2 cellular contexts compared by ENCODE assay signal in the genomic region with DNA sequence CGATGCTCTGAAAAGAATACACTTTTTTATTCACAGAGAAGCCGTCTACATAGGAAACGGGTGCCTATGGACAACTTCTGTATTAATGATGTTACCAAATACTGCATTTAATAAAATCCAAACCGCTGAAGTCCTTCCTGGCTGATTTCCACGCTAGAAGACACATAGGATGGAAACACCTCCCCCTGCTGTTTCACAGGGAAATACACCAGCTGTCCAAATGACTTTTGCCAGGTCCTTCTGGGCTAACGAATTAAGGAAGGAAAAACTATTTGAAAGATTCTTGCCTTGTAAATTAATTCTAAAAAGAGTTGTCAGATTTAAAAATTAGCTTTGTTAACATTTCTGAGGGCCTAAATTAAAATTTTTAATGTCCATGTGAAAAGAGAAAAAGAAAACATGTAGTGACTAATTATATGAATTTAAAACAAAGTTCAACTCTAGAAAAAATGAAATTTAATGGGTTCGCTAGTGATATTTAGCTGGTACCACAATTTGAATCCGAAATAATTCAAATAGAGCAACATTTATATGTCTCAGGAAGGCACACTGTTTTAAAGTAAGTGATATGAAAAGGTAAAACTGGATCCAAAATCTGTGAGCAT.
A peak's percentile ranks its signal among the peaks of the same experiment; 100 is the strongest.
TF ChIP-seq lines count a peak whose summit lies in the region.

No MANE protein-coding gene starts in this region.

TF ChIP-seq in A549, 52 proteins besides CTCF, POLR2A, EP300 and RAD21 (continued from another document):
- TF ChIP-seq, protein P1, sequence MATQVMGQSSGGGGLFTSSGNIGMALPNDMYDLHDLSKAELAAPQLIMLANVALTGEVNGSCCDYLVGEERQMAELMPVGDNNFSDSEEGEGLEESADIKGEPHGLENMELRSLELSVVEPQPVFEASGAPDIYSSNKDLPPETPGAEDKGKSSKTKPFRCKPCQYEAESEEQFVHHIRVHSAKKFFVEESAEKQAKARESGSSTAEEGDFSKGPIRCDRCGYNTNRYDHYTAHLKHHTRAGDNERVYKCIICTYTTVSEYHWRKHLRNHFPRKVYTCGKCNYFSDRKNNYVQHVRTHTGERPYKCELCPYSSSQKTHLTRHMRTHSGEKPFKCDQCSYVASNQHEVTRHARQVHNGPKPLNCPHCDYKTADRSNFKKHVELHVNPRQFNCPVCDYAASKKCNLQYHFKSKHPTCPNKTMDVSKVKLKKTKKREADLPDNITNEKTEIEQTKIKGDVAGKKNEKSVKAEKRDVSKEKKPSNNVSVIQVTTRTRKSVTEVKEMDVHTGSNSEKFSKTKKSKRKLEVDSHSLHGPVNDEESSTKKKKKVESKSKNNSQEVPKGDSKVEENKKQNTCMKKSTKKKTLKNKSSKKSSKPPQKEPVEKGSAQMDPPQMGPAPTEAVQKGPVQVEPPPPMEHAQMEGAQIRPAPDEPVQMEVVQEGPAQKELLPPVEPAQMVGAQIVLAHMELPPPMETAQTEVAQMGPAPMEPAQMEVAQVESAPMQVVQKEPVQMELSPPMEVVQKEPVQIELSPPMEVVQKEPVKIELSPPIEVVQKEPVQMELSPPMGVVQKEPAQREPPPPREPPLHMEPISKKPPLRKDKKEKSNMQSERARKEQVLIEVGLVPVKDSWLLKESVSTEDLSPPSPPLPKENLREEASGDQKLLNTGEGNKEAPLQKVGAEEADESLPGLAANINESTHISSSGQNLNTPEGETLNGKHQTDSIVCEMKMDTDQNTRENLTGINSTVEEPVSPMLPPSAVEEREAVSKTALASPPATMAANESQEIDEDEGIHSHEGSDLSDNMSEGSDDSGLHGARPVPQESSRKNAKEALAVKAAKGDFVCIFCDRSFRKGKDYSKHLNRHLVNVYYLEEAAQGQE (IDR thresholded peaks at IDR 0.05) = no peak
- no peak for TF ChIP-seq HEYL (CRISPR knock-in tag; IDR thresholded peaks at IDR 0.05)

TF ChIP-seq in K562, 482 proteins besides CTCF, POLR2A, EP300 and RAD21 (continued from another document and continues in another):
- no peak for TF ChIP-seq ZBTB34 (CRISPR knock-in tag; IDR thresholded peaks at IDR 0.05)
- 0 out of 4 replicates have a peak, but pooled peaks of 1 of the 2 experiments have one; percentile 7 for TF ChIP-seq MLLT1 (IDR thresholded peaks at IDR 0.05)
- no peak for TF ChIP-seq U2AF2 (optimal IDR thresholded peaks at IDR 0.05; ENCODE audit: low read depth, low read length)
- no peak for TF ChIP-seq BRD4 (IDR thresholded peaks at IDR 0.05)
- 0 out of 2 replicates have a peak, but pooled peaks have one; percentile 32 for TF ChIP-seq HEY1 (CRISPR knock-in tag; IDR thresholded peaks at IDR 0.05; ENCODE audit: borderline replicate concordance)
- TF ChIP-seq DDX20 (tag; IDR thresholded peaks at IDR 0.05; ENCODE audit: low read depth) = no peak
- TF ChIP-seq PTRF (tag; IDR thresholded peaks at IDR 0.05) = no peak
- TF ChIP-seq KDM2B (CRISPR knock-in tag; IDR thresholded peaks at IDR 0.05) = no peak
- peak in 1 of 2 experiments; percentile 40; a peak in 1 of 4 replicates for TF ChIP-seq MNT (conservative IDR thresholded peaks at IDR 0.05)
- TF ChIP-seq ELK1 (CRISPR knock-in tag; IDR thresholded peaks at IDR 0.05) = no peak
- TF ChIP-seq, protein P2, sequence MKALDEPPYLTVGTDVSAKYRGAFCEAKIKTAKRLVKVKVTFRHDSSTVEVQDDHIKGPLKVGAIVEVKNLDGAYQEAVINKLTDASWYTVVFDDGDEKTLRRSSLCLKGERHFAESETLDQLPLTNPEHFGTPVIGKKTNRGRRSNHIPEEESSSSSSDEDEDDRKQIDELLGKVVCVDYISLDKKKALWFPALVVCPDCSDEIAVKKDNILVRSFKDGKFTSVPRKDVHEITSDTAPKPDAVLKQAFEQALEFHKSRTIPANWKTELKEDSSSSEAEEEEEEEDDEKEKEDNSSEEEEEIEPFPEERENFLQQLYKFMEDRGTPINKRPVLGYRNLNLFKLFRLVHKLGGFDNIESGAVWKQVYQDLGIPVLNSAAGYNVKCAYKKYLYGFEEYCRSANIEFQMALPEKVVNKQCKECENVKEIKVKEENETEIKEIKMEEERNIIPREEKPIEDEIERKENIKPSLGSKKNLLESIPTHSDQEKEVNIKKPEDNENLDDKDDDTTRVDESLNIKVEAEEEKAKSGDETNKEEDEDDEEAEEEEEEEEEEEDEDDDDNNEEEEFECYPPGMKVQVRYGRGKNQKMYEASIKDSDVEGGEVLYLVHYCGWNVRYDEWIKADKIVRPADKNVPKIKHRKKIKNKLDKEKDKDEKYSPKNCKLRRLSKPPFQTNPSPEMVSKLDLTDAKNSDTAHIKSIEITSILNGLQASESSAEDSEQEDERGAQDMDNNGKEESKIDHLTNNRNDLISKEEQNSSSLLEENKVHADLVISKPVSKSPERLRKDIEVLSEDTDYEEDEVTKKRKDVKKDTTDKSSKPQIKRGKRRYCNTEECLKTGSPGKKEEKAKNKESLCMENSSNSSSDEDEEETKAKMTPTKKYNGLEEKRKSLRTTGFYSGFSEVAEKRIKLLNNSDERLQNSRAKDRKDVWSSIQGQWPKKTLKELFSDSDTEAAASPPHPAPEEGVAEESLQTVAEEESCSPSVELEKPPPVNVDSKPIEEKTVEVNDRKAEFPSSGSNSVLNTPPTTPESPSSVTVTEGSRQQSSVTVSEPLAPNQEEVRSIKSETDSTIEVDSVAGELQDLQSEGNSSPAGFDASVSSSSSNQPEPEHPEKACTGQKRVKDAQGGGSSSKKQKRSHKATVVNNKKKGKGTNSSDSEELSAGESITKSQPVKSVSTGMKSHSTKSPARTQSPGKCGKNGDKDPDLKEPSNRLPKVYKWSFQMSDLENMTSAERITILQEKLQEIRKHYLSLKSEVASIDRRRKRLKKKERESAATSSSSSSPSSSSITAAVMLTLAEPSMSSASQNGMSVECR (CRISPR knock-in tag; IDR thresholded peaks at IDR 0.05) = no peak
- peak; percentile 30; the same call in 1 of the 2 replicates for TF ChIP-seq ELF1 (tag; IDR thresholded peaks at IDR 0.05)
- TF ChIP-seq AFF4 (CRISPR knock-in tag; IDR thresholded peaks at IDR 0.05) = no peak
- no peak for TF ChIP-seq XRCC3 (IDR thresholded peaks at IDR 0.05)
- TF ChIP-seq KLF16 (IDR thresholded peaks at IDR 0.05) = peak; percentile 46; the same call in 1 of the 2 replicates
- TF ChIP-seq ZFP1 (CRISPR knock-in tag; IDR thresholded peaks at IDR 0.05) = no peak
- 0 out of 2 replicates have a peak, but pooled peaks have one; percentile 16 for TF ChIP-seq CHAMP1 (IDR thresholded peaks at IDR 0.05)
- no peak for TF ChIP-seq NCOA1 (IDR thresholded peaks at IDR 0.05; ENCODE audit: low read depth)
- TF ChIP-seq HDAC2 (IDR thresholded peaks at IDR 0.05) = no peak
- no peak for TF ChIP-seq HIVEP1 (CRISPR knock-in tag; IDR thresholded peaks at IDR 0.05)
- TF ChIP-seq SREBF2 (CRISPR knock-in tag; IDR thresholded peaks at IDR 0.05) = no peak
- no peak for TF ChIP-seq ADNP (tag; IDR thresholded peaks at IDR 0.05)
- TF ChIP-seq SP1 (CRISPR knock-in tag; IDR thresholded peaks at IDR 0.05) = 0 out of 2 replicates have a peak, but pooled peaks have one; percentile 8
- TF ChIP-seq RCOR1 (IDR thresholded peaks at IDR 0.05; ENCODE audit: borderline replicate concordance in 1 of 2, low read depth in 2 of 2, low read length in 2 of 2) = peak in 1 of 2 experiments; percentile 14; a peak in 1 of 4 replicates
- peak; percentile 77 for TF ChIP-seq SMC3 (conservative IDR thresholded peaks at IDR 0.05; ENCODE audit: insufficient read depth, low read depth, low read length)
- 0 out of 2 replicates have a peak, but pooled peaks have one; percentile 24 for TF ChIP-seq FOSL1 (tag; conservative IDR thresholded peaks at IDR 0.05)
- TF ChIP-seq, protein P3, sequence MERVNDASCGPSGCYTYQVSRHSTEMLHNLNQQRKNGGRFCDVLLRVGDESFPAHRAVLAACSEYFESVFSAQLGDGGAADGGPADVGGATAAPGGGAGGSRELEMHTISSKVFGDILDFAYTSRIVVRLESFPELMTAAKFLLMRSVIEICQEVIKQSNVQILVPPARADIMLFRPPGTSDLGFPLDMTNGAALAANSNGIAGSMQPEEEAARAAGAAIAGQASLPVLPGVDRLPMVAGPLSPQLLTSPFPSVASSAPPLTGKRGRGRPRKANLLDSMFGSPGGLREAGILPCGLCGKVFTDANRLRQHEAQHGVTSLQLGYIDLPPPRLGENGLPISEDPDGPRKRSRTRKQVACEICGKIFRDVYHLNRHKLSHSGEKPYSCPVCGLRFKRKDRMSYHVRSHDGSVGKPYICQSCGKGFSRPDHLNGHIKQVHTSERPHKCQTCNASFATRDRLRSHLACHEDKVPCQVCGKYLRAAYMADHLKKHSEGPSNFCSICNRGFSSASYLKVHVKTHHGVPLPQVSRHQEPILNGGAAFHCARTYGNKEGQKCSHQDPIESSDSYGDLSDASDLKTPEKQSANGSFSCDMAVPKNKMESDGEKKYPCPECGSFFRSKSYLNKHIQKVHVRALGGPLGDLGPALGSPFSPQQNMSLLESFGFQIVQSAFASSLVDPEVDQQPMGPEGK (CRISPR knock-in tag; IDR thresholded peaks at IDR 0.05; ENCODE audit: borderline replicate concordance) = no peak
- peak; percentile 51; the same call in 1 of the 2 replicates for TF ChIP-seq ARID2 (IDR thresholded peaks at IDR 0.05)
